Comparison of ENCODE assay signal across 15 cellular contexts in the genomic region with DNA sequence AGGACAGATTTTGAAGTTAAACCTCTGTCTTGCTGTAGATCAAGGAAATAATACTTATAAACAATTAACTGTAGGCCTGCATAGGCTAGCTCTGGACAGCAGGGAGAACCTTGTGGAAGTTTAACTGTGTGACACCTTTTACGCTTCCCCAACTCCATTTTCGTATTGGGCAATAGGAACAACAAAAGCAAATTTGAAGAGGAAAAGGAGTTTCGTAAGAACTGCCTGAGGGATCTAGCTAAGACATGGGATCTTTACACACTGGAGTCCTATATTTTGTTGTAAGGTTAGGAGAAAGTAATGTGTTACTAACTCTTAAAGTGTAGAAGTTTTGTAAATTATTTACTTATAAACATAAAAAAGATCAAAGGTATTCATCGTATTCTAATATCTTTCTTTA.
"Had no signal": no experiment of that assay in that cellular context is flagged by ENCODE, and none has a peak within 500 bp of the region (broad histone marks: within the 10 kb centered on the region; RNA-seq: fewer than 3 reads in every experiment).

No MANE protein-coding gene starts in this region.

- H3K36me3 ChIP-seq: gastroesophageal sphincter, heart left ventricle, left ventricle myocardium inferior, thoracic aorta had no signal

- H3K9me3 ChIP-seq: gastroesophageal sphincter, heart left ventricle, left ventricle myocardium inferior, thoracic aorta had no signal

- H3K36me3 Mint-ChIP-seq: activated naive CD4-positive, alpha-beta T cell treated with anti-CD3 and anti-CD28 coated beads, Interleukin-2, amount 50 U/mL, for 24 hours; stimulated activated naive B cell treated with anti-CD40 and anti-IgM and Interleukin-4, amounts not matched to agents 10 μg/mL and 1 μg/mL and 100 μg/mL, for 72 hours had no signal

- H3K4me3 Mint-ChIP-seq: activated naive CD4-positive, alpha-beta T cell treated with anti-CD3 and anti-CD28 coated beads, Interleukin-2, amount 50 U/mL, for 24 hours; nephron progenitor cell; stimulated activated naive B cell treated with anti-CD40 and anti-IgM and Interleukin-4, amounts not matched to agents 10 μg/mL and 1 μg/mL and 100 μg/mL, for 72 hours; T-helper 2 cell treated with Interferon-gamma antibody and Interleukin-4, amounts not matched to agents 5 μg/mL and 100 μg/mL, for 36 hours had no signal

- H3K4me1 ChIP-seq: gastroesophageal sphincter, heart left ventricle, left ventricle myocardium inferior had no signal

- ATAC-seq: gastroesophageal sphincter; heart left ventricle; stimulated activated naive B cell treated with anti-CD40 and anti-IgM and Interleukin-4, amounts not matched to agents 10 μg/mL and 1 μg/mL and 100 μg/mL, for 72 hours had no signal

- H3K27me3 ChIP-seq: gastroesophageal sphincter, heart left ventricle had no signal

- H3K27ac ChIP-seq: gastroesophageal sphincter, heart left ventricle, left ventricle myocardium inferior, thoracic aorta had no signal

- H3K4me3 ChIP-seq: gastroesophageal sphincter, heart left ventricle, left ventricle myocardium inferior, thoracic aorta had no signal

- H3K9me3 Mint-ChIP-seq: activated naive CD4-positive, alpha-beta T cell treated with anti-CD3 and anti-CD28 coated beads, Interleukin-2, amount 50 U/mL, for 24 hours; stimulated activated naive B cell treated with anti-CD40 and anti-IgM and Interleukin-4, amounts not matched to agents 10 μg/mL and 1 μg/mL and 100 μg/mL, for 72 hours; T-helper 2 cell treated with Interferon-gamma antibody and Interleukin-4, amounts not matched to agents 5 μg/mL and 100 μg/mL, for 36 hours had no signal

- DNase-seq: activated CD4-positive, alpha-beta T cell treated with anti-CD3 and anti-CD28 coated beads, Interleukin-2, amount 50 U/mL, for 4 hours; activated gamma-delta T cell; dermis blood vessel endothelial cell; effector memory CD4-positive, alpha-beta T cell; heart left ventricle; left ventricle myocardium inferior; nephron progenitor cell; occipital lobe; posterior cingulate gyrus; retina; stimulated activated naive B cell treated with anti-CD40 and anti-IgM and Interleukin-4, amounts not matched to agents 10 μg/mL and 1 μg/mL and 100 μg/mL, for 72 hours had no signal

- H3K27ac Mint-ChIP-seq: activated naive CD4-positive, alpha-beta T cell treated with anti-CD3 and anti-CD28 coated beads, Interleukin-2, amount 50 U/mL, for 24 hours; nephron progenitor cell; stimulated activated naive B cell treated with anti-CD40 and anti-IgM and Interleukin-4, amounts not matched to agents 10 μg/mL and 1 μg/mL and 100 μg/mL, for 72 hours; T-helper 2 cell treated with Interferon-gamma antibody and Interleukin-4, amounts not matched to agents 5 μg/mL and 100 μg/mL, for 36 hours had no signal

- H3K4me1 Mint-ChIP-seq: activated naive CD4-positive, alpha-beta T cell treated with anti-CD3 and anti-CD28 coated beads, Interleukin-2, amount 50 U/mL, for 24 hours had no signal
